ENCODE assay signal across 18 cellular contexts in genomic region chr22:47063071-47063509, GRCh38.
"Had no signal": no experiment of that assay in that cellular context is flagged by ENCODE, and none has a peak within 500 bp of the region (broad histone marks: within the 10 kb centered on the region; RNA-seq: fewer than 3 reads in every experiment).

No MANE protein-coding gene starts in this region.

- H3K27ac Mint-ChIP-seq: activated naive CD8-positive, alpha-beta T cell treated with anti-CD3 and anti-CD28 coated beads, Interleukin-2, amount 10 ng/mL, durations not matched to agents 7 days and 5 days; activated T-cell treated with anti-CD3 and anti-CD28 coated beads, Interleukin-2, amount 50 U/mL, for 24 hours; dendritic cell treated with granulocyte-macrophage colony-stimulating factor and Interleukin-4, amounts not matched to agents 40 ng/mL and 50 ng/mL, for 4 days; T-cell had no signal

- H3K9me3 ChIP-seq: neutrophil, SK-N-SH, thoracic aorta had no signal

- ATAC-seq: effector memory CD8-positive, alpha-beta T cell; T-cell had no signal

- H3K9me3 Mint-ChIP-seq: activated naive CD8-positive, alpha-beta T cell treated with anti-CD3 and anti-CD28 coated beads, Interleukin-2, amount 10 ng/mL, durations not matched to agents 7 days and 5 days; activated T-cell treated with anti-CD3 and anti-CD28 coated beads, Interleukin-2, amount 50 U/mL, for 24 hours; brain; dendritic cell treated with granulocyte-macrophage colony-stimulating factor and Interleukin-4, amounts not matched to agents 40 ng/mL and 50 ng/mL, for 4 days; effector memory CD8-positive, alpha-beta T cell; naive B cell; T-cell had no signal

- H3K27me3 ChIP-seq: neutrophil had no signal

- H3K9ac ChIP-seq: SK-N-SH had no signal

- DNase-seq: activated CD4-positive, alpha-beta T cell treated with anti-CD3 and anti-CD28 coated beads, Interleukin-2, amount 50 U/mL, for 48 hours; activated gamma-delta T cell treated with Interleukin-2 at 50 U/mL for 16 hours; activated naive CD8-positive, alpha-beta T cell treated with anti-CD3 and anti-CD28 coated beads, Interleukin-2, amount 10 ng/mL, durations not matched to agents 7 days and 5 days; activated T-cell treated with anti-CD3 and anti-CD28 coated beads, Interleukin-2, amount 50 U/mL, for 24 hours; effector memory CD8-positive, alpha-beta T cell; foreskin melanocyte; naive B cell; retina; SK-N-SH; stimulated activated CD4-positive, alpha-beta T cell treated with anti-CD3 and anti-CD28 coated beads, Interleukin-4, amount 100 ng/mL, for 4 hours; stimulated activated CD8-positive, alpha-beta memory T cell treated with anti-CD3 and anti-CD28 coated beads, Interleukin-4, amount 100 ng/mL, for 48 hours had no signal

- H3K4me3 ChIP-seq: lung, thoracic aorta had no signal

- H3K27me3 Mint-ChIP-seq: activated naive CD8-positive, alpha-beta T cell treated with anti-CD3 and anti-CD28 coated beads, Interleukin-2, amount 10 ng/mL, durations not matched to agents 7 days and 5 days; activated T-cell treated with anti-CD3 and anti-CD28 coated beads, Interleukin-2, amount 50 U/mL, for 24 hours; dendritic cell treated with granulocyte-macrophage colony-stimulating factor and Interleukin-4, amounts not matched to agents 40 ng/mL and 50 ng/mL, for 4 days; effector memory CD8-positive, alpha-beta T cell; naive B cell; T-cell had no signal

- H3K27ac ChIP-seq: epithelial cell of prostate, neutrophil, thoracic aorta had no signal

- H3K4me2 ChIP-seq: SK-N-SH had no signal

- H3K4me3 Mint-ChIP-seq: activated naive CD8-positive, alpha-beta T cell treated with anti-CD3 and anti-CD28 coated beads, Interleukin-2, amount 10 ng/mL, durations not matched to agents 7 days and 5 days; activated T-cell treated with anti-CD3 and anti-CD28 coated beads, Interleukin-2, amount 50 U/mL, for 24 hours; brain; dendritic cell treated with granulocyte-macrophage colony-stimulating factor and Interleukin-4, amounts not matched to agents 40 ng/mL and 50 ng/mL, for 4 days; effector memory CD8-positive, alpha-beta T cell; T-cell had no signal
